In the genomic region with DNA sequence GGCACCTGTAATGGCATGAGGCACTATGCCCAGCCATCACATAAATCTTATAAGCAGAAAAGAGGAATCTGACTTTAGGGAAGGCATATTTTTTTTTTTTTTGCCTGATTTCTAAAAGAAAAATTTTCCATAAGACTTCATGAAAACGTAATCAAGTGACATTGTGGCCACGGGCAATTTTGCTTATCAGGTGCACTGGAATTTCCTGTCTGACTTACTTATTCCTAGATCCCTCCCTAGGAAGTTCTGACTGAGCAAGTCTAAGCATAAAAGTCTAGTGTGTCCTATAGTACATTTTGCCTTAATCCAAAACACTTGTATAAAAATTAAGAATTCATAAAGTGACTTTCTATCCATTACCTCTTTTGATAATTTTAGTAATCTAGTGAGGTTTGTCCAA, we compare ENCODE assay signal across 1 cellular context.
TF ChIP-seq lines count a peak whose summit lies in the region.

No MANE protein-coding gene starts in this region.

TF ChIP-seq in GM23338, 12 proteins besides CTCF, POLR2A, EP300 and RAD21:
- TF ChIP-seq, protein P1, sequence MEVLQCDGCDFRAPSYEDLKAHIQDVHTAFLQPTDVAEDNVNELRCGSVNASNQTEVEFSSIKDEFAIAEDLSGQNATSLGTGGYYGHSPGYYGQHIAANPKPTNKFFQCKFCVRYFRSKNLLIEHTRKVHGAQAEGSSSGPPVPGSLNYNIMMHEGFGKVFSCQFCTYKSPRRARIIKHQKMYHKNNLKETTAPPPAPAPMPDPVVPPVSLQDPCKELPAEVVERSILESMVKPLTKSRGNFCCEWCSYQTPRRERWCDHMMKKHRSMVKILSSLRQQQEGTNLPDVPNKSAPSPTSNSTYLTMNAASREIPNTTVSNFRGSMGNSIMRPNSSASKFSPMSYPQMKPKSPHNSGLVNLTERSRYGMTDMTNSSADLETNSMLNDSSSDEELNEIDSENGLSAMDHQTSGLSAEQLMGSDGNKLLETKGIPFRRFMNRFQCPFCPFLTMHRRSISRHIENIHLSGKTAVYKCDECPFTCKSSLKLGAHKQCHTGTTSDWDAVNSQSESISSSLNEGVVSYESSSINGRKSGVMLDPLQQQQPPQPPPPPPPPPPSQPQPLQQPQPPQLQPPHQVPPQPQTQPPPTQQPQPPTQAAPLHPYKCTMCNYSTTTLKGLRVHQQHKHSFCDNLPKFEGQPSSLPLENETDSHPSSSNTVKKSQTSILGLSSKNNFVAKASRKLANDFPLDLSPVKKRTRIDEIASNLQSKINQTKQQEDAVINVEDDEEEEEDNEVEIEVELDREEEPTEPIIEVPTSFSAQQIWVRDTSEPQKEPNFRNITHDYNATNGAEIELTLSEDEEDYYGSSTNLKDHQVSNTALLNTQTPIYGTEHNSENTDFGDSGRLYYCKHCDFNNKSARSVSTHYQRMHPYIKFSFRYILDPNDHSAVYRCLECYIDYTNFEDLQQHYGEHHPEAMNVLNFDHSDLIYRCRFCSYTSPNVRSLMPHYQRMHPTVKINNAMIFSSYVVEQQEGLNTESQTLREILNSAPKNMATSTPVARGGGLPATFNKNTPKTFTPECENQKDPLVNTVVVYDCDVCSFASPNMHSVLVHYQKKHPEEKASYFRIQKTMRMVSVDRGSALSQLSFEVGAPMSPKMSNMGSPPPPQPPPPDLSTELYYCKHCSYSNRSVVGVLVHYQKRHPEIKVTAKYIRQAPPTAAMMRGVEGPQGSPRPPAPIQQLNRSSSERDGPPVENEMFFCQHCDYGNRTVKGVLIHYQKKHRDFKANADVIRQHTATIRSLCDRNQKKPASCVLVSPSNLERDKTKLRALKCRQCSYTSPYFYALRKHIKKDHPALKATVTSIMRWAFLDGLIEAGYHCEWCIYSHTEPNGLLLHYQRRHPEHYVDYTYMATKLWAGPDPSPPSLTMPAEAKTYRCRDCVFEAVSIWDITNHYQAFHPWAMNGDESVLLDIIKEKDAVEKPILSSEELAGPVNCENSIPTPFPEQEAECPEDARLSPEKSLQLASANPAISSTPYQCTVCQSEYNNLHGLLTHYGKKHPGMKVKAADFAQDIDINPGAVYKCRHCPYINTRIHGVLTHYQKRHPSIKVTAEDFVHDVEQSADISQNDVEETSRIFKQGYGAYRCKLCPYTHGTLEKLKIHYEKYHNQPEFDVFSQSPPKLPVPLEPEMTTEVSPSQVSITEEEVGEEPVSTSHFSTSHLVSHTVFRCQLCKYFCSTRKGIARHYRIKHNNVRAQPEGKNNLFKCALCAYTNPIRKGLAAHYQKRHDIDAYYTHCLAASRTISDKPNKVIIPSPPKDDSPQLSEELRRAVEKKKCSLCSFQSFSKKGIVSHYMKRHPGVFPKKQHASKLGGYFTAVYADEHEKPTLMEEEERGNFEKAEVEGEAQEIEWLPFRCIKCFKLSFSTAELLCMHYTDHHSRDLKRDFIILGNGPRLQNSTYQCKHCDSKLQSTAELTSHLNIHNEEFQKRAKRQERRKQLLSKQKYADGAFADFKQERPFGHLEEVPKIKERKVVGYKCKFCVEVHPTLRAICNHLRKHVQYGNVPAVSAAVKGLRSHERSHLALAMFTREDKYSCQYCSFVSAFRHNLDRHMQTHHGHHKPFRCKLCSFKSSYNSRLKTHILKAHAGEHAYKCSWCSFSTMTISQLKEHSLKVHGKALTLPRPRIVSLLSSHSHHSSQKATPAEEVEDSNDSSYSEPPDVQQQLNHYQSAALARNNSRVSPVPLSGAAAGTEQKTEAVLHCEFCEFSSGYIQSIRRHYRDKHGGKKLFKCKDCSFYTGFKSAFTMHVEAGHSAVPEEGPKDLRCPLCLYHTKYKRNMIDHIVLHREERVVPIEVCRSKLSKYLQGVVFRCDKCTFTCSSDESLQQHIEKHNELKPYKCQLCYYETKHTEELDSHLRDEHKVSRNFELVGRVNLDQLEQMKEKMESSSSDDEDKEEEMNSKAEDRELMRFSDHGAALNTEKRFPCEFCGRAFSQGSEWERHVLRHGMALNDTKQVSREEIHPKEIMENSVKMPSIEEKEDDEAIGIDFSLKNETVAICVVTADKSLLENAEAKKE (CRISPR knock-in tag; IDR thresholded peaks at IDR 0.05): no peak
- no peak for TF ChIP-seq NANOG (IDR thresholded peaks at IDR 0.05; ENCODE audit: borderline replicate concordance)
- no peak for TF ChIP-seq ETS1 (IDR thresholded peaks at IDR 0.05)
- TF ChIP-seq EZH2phosphoT487 (IDR thresholded peaks at IDR 0.05; ENCODE audit: unreplicated experiment): no peak
- TF ChIP-seq JUNB (IDR thresholded peaks at IDR 0.05; ENCODE audit: unreplicated experiment): no peak
TF ChIP-seq in GM23338: peak in this region for 0.
